ENCODE assay signal across 20 cellular contexts in genomic region chr12:65162609-65163008, GRCh38. TPM values are rescaled to one million over a fixed set of nuclear protein-coding genes. Genes with fewer than 3 reads are reported as not detected.
DNase-seq lines count a peak whose midpoint lies in the region; ATAC-seq and TF ChIP-seq lines count a peak whose summit lies in the region.
"Had no signal": no experiment of that assay in that cellular context is flagged by ENCODE, and none has a peak within 500 bp of the region (broad histone marks: within the 10 kb centered on the region; RNA-seq: fewer than 3 reads in every experiment).

No MANE protein-coding gene starts in this region.

- no peak overlapping the region for H3K4me3 Mint-ChIP-seq in endothelial cell (ENCODE audit: unreplicated experiment)
- no peak overlapping the region for H3K4me3 Mint-ChIP-seq in chondrocyte (ENCODE audit: unreplicated experiment)
- H3K4me3 Mint-ChIP-seq: mesothelial cell of epicardium had no signal

- ATAC-seq in GM18867 (IDR thresholded peaks at IDR 0.05; ENCODE audit: unreplicated experiment), result peak; percentile 66
- peak; percentile 57 for ATAC-seq in GM21367 (IDR thresholded peaks at IDR 0.05; ENCODE audit: unreplicated experiment)
- peak; percentile 64 for ATAC-seq in HG02884 (IDR thresholded peaks at IDR 0.05; ENCODE audit: unreplicated experiment)
- peak; percentile 53 for ATAC-seq in HG03565 (IDR thresholded peaks at IDR 0.05; ENCODE audit: unreplicated experiment)
- ATAC-seq: K562, upper lobe of right lung had no signal

- H3K27me3 Mint-ChIP-seq in endothelial cell (ENCODE audit: unreplicated experiment) (peaks cover 3% of the 10 kb centered on the region), chondrocyte (ENCODE audit: low read depth) (peaks cover 29% of the 10 kb centered on the region)

- TF ChIP-seq CTCF in endothelial cell (IDR thresholded peaks at IDR 0.05; ENCODE audit: unreplicated experiment), result no peak
- TF ChIP-seq CTCF in chondrocyte (IDR thresholded peaks at IDR 0.05), result no peak

- no peak for DNase-seq in AG20443 (ENCODE audit: low spot score)
- no peak for DNase-seq in endothelial cell (ENCODE audit: low spot score)
- no peak for DNase-seq in NCI-H526 treated with DMSO at 0.1 percent for 48 hours (lab: John Stamatoyannopoulos, UW)
- no peak for DNase-seq in chondrocyte (ENCODE audit: low spot score)
- DNase-seq: activated CD4-positive, alpha-beta T cell treated with anti-CD3 and anti-CD28 coated beads, Interleukin-2, amount 50 U/mL, for 48 hours; aorta; DND-41; GOT3; kidney; NCI-H1092 treated with DMSO at 0.1 percent for 48 hours; NCI-H2227 treated with DMSO at 0.1 percent for 48 hours; stimulated activated naive CD4-positive, alpha-beta T cell; upper lobe of right lung had no signal

- no peaks in the 10 kb centered on the region for H3K4me1 Mint-ChIP-seq in endothelial cell (ENCODE audit: unreplicated experiment)
- no peaks in the 10 kb centered on the region for H3K4me1 Mint-ChIP-seq in chondrocyte (ENCODE audit: low read depth)
- H3K4me1 Mint-ChIP-seq: mesothelial cell of epicardium had no signal

- H3K36me3 Mint-ChIP-seq in endothelial cell (ENCODE audit: low read depth, unreplicated experiment), result no peaks in the 10 kb centered on the region
- H3K36me3 Mint-ChIP-seq in chondrocyte (ENCODE audit: low read depth), result no peaks in the 10 kb centered on the region
- H3K36me3 Mint-ChIP-seq: mesothelial cell of epicardium had no signal

- H3K9me3 Mint-ChIP-seq in endothelial cell (ENCODE audit: unreplicated experiment), result no peaks in the 10 kb centered on the region
- H3K9me3 Mint-ChIP-seq in chondrocyte (ENCODE audit: low read depth), result no peaks in the 10 kb centered on the region
- H3K9me3 Mint-ChIP-seq: mesothelial cell of epicardium had no signal

- no peak overlapping the region for H3K27ac Mint-ChIP-seq in endothelial cell (ENCODE audit: unreplicated experiment)
- H3K27ac Mint-ChIP-seq in chondrocyte (ENCODE audit: unreplicated experiment), result no peak overlapping the region
- H3K27ac Mint-ChIP-seq: mesothelial cell of epicardium had no signal

RNA-seq across cellular contexts. Expression of gene LEMD3, which starts 6.8 kb away (rescaled TPM):
- total RNA-seq in endothelial cell (ENCODE audit: unreplicated experiment) (22.1 TPM), chondrocyte (21.8 to 27.4 TPM (median 21.9 TPM) in 3 replicates)

RNA-seq across cellular contexts. Expression of gene WIF1, which starts 41.5 kb away (rescaled TPM):
- total RNA-seq in endothelial cell (ENCODE audit: unreplicated experiment) (not detected), chondrocyte (not detected in 3 replicates)
- total RNA-seq: K562, kidney, SJSA1 had no signal
